Comparison of ENCODE assay signal across 10 cellular contexts in genomic region chr13:96817336-96817941, GRCh38.
DNase-seq lines count a peak whose midpoint lies in the region; ATAC-seq, FAIRE-seq and TF ChIP-seq lines count a peak whose summit lies in the region.
"Had no signal": no experiment of that assay in that cellular context is flagged by ENCODE, and none has a peak within 500 bp of the region (broad histone marks: within the 10 kb centered on the region; RNA-seq: fewer than 3 reads in every experiment).

No MANE protein-coding gene starts in this region.

- no peak overlapping the region for H3K27ac ChIP-seq in sigmoid colon

- TF ChIP-seq EP300 in sigmoid colon (IDR thresholded peaks at IDR 0.05): no peak

- no peaks in the 10 kb centered on the region; the same call in 1 of the 2 replicates for H3K9me3 ChIP-seq in ES-I3 (ENCODE audit: control insufficient read depth, insufficient read depth, low read length)
- no peaks in the 10 kb centered on the region for H3K9me3 ChIP-seq in sigmoid colon

- no peaks in the 10 kb centered on the region for H3K27me3 ChIP-seq in sigmoid colon

- H3K4me1 ChIP-seq in ES-I3 (ENCODE audit: insufficient read depth, low read length) (peaks cover 12% of the 10 kb centered on the region; the same call in 1 of the 2 replicates), sigmoid colon (no peaks in the 10 kb centered on the region)

- TF ChIP-seq CTCF in NB4 (IDR thresholded peaks at IDR 0.05; ENCODE audit: low read depth, low read length) (peak; percentile 33), choroid plexus epithelial cell (conservative IDR thresholded peaks at IDR 0.05; ENCODE audit: low read depth, low read length) (peak; percentile 62), nephron (IDR thresholded peaks at IDR 0.05; ENCODE audit: unreplicated experiment in 3 of 3) (peak; percentile 61 to 81 (median 65)), sigmoid colon (IDR thresholded peaks at IDR 0.05) (peak in 2 of 4 experiments; percentile 26 to 33)

- 0 out of 2 replicates have a peak overlapping the region, but pooled peaks have one; percentile 4 for H3K9ac ChIP-seq in ES-I3 (ENCODE audit: low read depth, low read length)

- no peak for TF ChIP-seq POLR2A in NB4 (IDR thresholded peaks at IDR 0.05; ENCODE audit: extremely low read depth, insufficient read length)
- no peak for TF ChIP-seq POLR2A in sigmoid colon (IDR thresholded peaks at IDR 0.05)
- TF ChIP-seq POLR2A in GM12892 (IDR thresholded peaks at IDR 0.05; ENCODE audit: low read depth, low read length): no peak

- peak; percentile 32 for DNase-seq in NB4 (ENCODE audit: low read depth)
- peak; percentile 64 for DNase-seq in choroid plexus epithelial cell (ENCODE audit: low read depth)
- DNase-seq in hippocampal formation (lab: John Stamatoyannopoulos, UW): no peak
- DNase-seq in sigmoid colon: no peak
- DNase-seq in stimulated activated naive CD8-positive, alpha-beta T cell treated with anti-CD3 and anti-CD28 coated beads, Interleukin-15, Interleukin-2, amounts not matched to agents 100 U/mL and 50 U/mL, for 24 hours: no peak
- no peak for DNase-seq in GM12892 (ENCODE audit: insufficient read length)
- DNase-seq: foreskin melanocyte, T-cell had no signal

- H3K4me3 ChIP-seq in NB4 (ENCODE audit: low read depth, low read length) (no peak overlapping the region), choroid plexus epithelial cell (ENCODE audit: low read depth, low read length) (no peak overlapping the region), sigmoid colon (no peak overlapping the region)

- no peaks in the 10 kb centered on the region for H3K4me1 Mint-ChIP-seq in nephron

- FAIRE-seq in GM12892 (lab: Jason Lieb, UNC): no peak

- peaks cover 15% of the 10 kb centered on the region for H3K9me3 Mint-ChIP-seq in nephron

- peak overlapping the region in 1 of 3 experiments; percentile 66 for H3K27ac Mint-ChIP-seq in nephron
- H3K27ac Mint-ChIP-seq: T-cell had no signal

- 13 to 30% methylated on average over 4 of the region's 4 CpGs for WGBS in sigmoid colon, 2 donors

- no peaks in the 10 kb centered on the region for H3K36me3 Mint-ChIP-seq in nephron (ENCODE audit: low read depth)
- H3K36me3 Mint-ChIP-seq: T-cell had no signal

- intact Hi-C loops in sigmoid colon (cut with DNase I): loop anchor here (10.0 kb wide), 1 partner anchor 793 kb away; no protein-coding TSS in a partner anchor

- H3K36me3 ChIP-seq in ES-I3 (ENCODE audit: insufficient read depth, low read length) (no peaks in the 10 kb centered on the region), sigmoid colon (no peaks in the 10 kb centered on the region)

- peaks cover 4% of the 10 kb centered on the region for H3K27me3 Mint-ChIP-seq in nephron (ENCODE audit: low read depth)
- H3K27me3 Mint-ChIP-seq: T-cell had no signal

- H3K4me3 Mint-ChIP-seq in nephron: no peak overlapping the region
- H3K4me3 Mint-ChIP-seq: T-cell had no signal

- no peak for ATAC-seq in stimulated activated naive CD8-positive, alpha-beta T cell treated with anti-CD3 and anti-CD28 coated beads, Interleukin-15, Interleukin-2, amounts not matched to agents 100 U/mL and 50 U/mL, for 24 hours
- ATAC-seq: T-cell had no signal

Comparison
In these comparisons a context has a peak if more than half of its experiments do, and no peak if none do; other contexts are left out.
1. DNase-seq: peak in NB4 (single experiment) and choroid plexus epithelial cell (single experiment); none in hippocampal formation (0 of 2), sigmoid colon (single experiment), stimulated activated naive CD8-positive, alpha-beta T cell treated with anti-CD3 and anti-CD28 coated beads, Interleukin-15, Interleukin-2, amounts not matched to agents 100 U/mL and 50 U/mL, for 24 hours (single experiment) and GM12892 (single experiment).